ENCODE assay signal across 14 cellular contexts in the genomic region with DNA sequence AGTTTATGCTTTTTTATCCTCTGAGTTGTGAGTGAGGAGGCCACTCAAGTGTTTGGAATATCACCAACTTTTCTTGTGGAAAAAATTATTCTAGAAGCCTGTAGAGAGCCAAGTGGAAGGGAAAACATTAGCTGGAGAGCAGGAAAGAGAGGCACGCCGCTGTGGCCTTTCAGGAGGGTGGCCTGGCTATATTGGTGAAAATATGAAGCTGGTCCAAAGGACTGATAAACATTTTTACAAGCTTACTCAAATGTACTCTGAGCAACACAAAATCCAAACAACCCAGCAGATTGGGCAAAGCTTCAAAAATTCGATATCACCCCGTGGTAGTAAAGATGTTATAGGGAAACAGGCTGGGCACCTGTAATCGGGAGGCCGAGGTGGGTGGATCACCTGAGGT. TPM values are rescaled to one million over a fixed set of nuclear protein-coding genes. Genes with fewer than 3 reads are reported as not detected.
DNase-seq lines count a peak whose midpoint lies in the region; ATAC-seq and TF ChIP-seq lines count a peak whose summit lies in the region.
"Had no signal": no experiment of that assay in that cellular context is flagged by ENCODE, and none has a peak within 500 bp of the region (broad histone marks: within the 10 kb centered on the region; RNA-seq: fewer than 3 reads in every experiment).

No MANE protein-coding gene starts in this region.

- no peak for ATAC-seq in activated T-helper 17 cell treated with anti-CD3 and anti-CD28 coated beads, Interleukin-2, amount 50 U/mL, for 72 hours (replicated peaks)
- ATAC-seq: stimulated activated memory B cell treated with anti-CD40 and anti-IgM and Interleukin-4, amounts not matched to agents 10 μg/mL and 1 μg/mL and 100 μg/mL, for 72 hours had no signal

- H3K27ac ChIP-seq in tibial artery (peak overlapping the region; percentile 79 to 85), endodermal cell (ENCODE audit: low read depth, low read length) (no peak overlapping the region)

- no peak overlapping the region for H3K9ac ChIP-seq in endodermal cell (ENCODE audit: extremely low read depth, low read length, poor library complexity, severe bottlenecking)

- H3K4me3 ChIP-seq in foreskin fibroblast (ENCODE audit: low read depth in 1 of 2, low read length in 2 of 2) (no peak overlapping the region), tibial artery (no peak overlapping the region), endodermal cell (ENCODE audit: low read length) (no peak overlapping the region)

- no peak overlapping the region for H3K27ac Mint-ChIP-seq in endodermal cell
- H3K27ac Mint-ChIP-seq in activated T-helper 17 cell treated with anti-CD3 and anti-CD28 coated beads, Interleukin-2, amount 50 U/mL, for 72 hours: no peak overlapping the region
- H3K27ac Mint-ChIP-seq: stimulated activated memory B cell treated with anti-CD40 and anti-IgM and Interleukin-4, amounts not matched to agents 10 μg/mL and 1 μg/mL and 100 μg/mL, for 72 hours had no signal

- H3K36me3 ChIP-seq in tibial artery (peaks cover 15 to 16% (median 15%) of the 10 kb centered on the region in 3 donors), endodermal cell (ENCODE audit: control insufficient read depth, insufficient read depth, low read length) (peaks cover 19% of the 10 kb centered on the region)

- 96% methylated on average over 6 of the region's 6 CpGs; no CpG with 5 or more reads in 1 of the 2 experiments for WGBS in endodermal cell (ENCODE audit: insufficient coverage in 1 of 2, insufficient read length in 1 of 2), 2 experiments

- TF ChIP-seq CTCF in foreskin fibroblast (IDR thresholded peaks at IDR 0.05; ENCODE audit: low read depth, low read length) (no peak), tibial artery (IDR thresholded peaks at IDR 0.05) (no peak), endodermal cell (conservative IDR thresholded peaks at IDR 0.05) (no peak)

- H3K4me1 Mint-ChIP-seq in endodermal cell: no peaks in the 10 kb centered on the region
- peaks cover 4% of the 10 kb centered on the region for H3K4me1 Mint-ChIP-seq in activated T-helper 17 cell treated with anti-CD3 and anti-CD28 coated beads, Interleukin-2, amount 50 U/mL, for 72 hours

- peaks cover 4% of the 10 kb centered on the region for H3K9me3 Mint-ChIP-seq in endodermal cell
- H3K9me3 Mint-ChIP-seq in activated T-helper 17 cell treated with anti-CD3 and anti-CD28 coated beads, Interleukin-2, amount 50 U/mL, for 72 hours: no peaks in the 10 kb centered on the region
- H3K9me3 Mint-ChIP-seq: stimulated activated memory B cell treated with anti-CD40 and anti-IgM and Interleukin-4, amounts not matched to agents 10 μg/mL and 1 μg/mL and 100 μg/mL, for 72 hours had no signal

- peaks cover 18% of the 10 kb centered on the region for H3K36me3 Mint-ChIP-seq in endodermal cell (ENCODE audit: low read depth)
- peaks cover 34% of the 10 kb centered on the region for H3K36me3 Mint-ChIP-seq in activated T-helper 17 cell treated with anti-CD3 and anti-CD28 coated beads, Interleukin-2, amount 50 U/mL, for 72 hours (ENCODE audit: low read depth)

- H3K4me3 Mint-ChIP-seq in endodermal cell: no peak overlapping the region
- no peak overlapping the region for H3K4me3 Mint-ChIP-seq in activated T-helper 17 cell treated with anti-CD3 and anti-CD28 coated beads, Interleukin-2, amount 50 U/mL, for 72 hours
- H3K4me3 Mint-ChIP-seq: stimulated activated memory B cell treated with anti-CD40 and anti-IgM and Interleukin-4, amounts not matched to agents 10 μg/mL and 1 μg/mL and 100 μg/mL, for 72 hours had no signal

- peak; percentile 48 for DNase-seq in EL
- peak; percentile 16 for DNase-seq in amniotic stem cell (lab: John Stamatoyannopoulos, UW)
- DNase-seq in foreskin fibroblast: peak; percentile 54 to 77
- DNase-seq in tibial artery: peak; percentile 60 to 80
- no peak for DNase-seq in endodermal cell
- DNase-seq in SIG-M5 treated with dmso at 0.1 percent for 504 hours (lab: John Stamatoyannopoulos, UW; ENCODE audit: unreplicated experiment): no peak
- DNase-seq in 8988T: no peak
- DNase-seq: activated naive CD4-positive, alpha-beta T cell treated with anti-CD3 and anti-CD28 coated beads, Interleukin-2, amount 50 U/mL, for 16 hours; dermis blood vessel endothelial cell; NCI-H2171 treated with DMSO at 0.1 percent for 48 hours; retina; stimulated activated CD4-positive, alpha-beta T cell treated with anti-CD3 and anti-CD28 coated beads, Interleukin-4, amount 100 ng/mL, for 24 hours had no signal

- H3K4me1 ChIP-seq in tibial artery: peaks cover 0 to 43% (median 30%) of the 10 kb centered on the region in 4 donors
- no peaks in the 10 kb centered on the region for H3K4me1 ChIP-seq in endodermal cell (ENCODE audit: control insufficient read depth, insufficient read depth, low read length)

- H3K9me3 ChIP-seq in tibial artery: no peaks in the 10 kb centered on the region
- no peaks in the 10 kb centered on the region for H3K9me3 ChIP-seq in endodermal cell (ENCODE audit: control insufficient read depth, low read length)

- no peaks in the 10 kb centered on the region for H3K27me3 Mint-ChIP-seq in endodermal cell (ENCODE audit: insufficient read depth)
- no peaks in the 10 kb centered on the region for H3K27me3 Mint-ChIP-seq in activated T-helper 17 cell treated with anti-CD3 and anti-CD28 coated beads, Interleukin-2, amount 50 U/mL, for 72 hours
- H3K27me3 Mint-ChIP-seq: stimulated activated memory B cell treated with anti-CD40 and anti-IgM and Interleukin-4, amounts not matched to agents 10 μg/mL and 1 μg/mL and 100 μg/mL, for 72 hours had no signal

- no peaks in the 10 kb centered on the region for H3K27me3 ChIP-seq in tibial artery
- no peaks in the 10 kb centered on the region for H3K27me3 ChIP-seq in endodermal cell (ENCODE audit: control insufficient read depth, insufficient read depth, low read length, poor library complexity, severe bottlenecking)

- intact Hi-C loops in tibial artery (cut with DNase I; ENCODE audit: low total_unique reads): no loop called here

RNA-seq across cellular contexts. Expression of a gene that starts 2.4 kb away (rescaled TPM):
- 100 to 1,000 TPM; 216 to 257 TPM for total RNA-seq in endodermal cell
- polyA plus RNA-seq in endodermal cell (2013, experiment 1 of 2): 179 TPM
- 159 TPM for polyA plus RNA-seq in endodermal cell (2013, experiment 2 of 2)
- total RNA-seq in activated T-helper 17 cell treated with anti-CD3 and anti-CD28 coated beads, Interleukin-2, amount 50 U/mL, for 72 hours: 100 to 1,000 TPM; 174 to 235 TPM

RNA-seq across cellular contexts. Expression of a gene that starts 10.6 kb away (rescaled TPM):
- 10 to 100 TPM in 1 of 2 donors, 1 to 10 TPM in 1; 9.0 to 14.8 TPM for total RNA-seq in endodermal cell
- 6.3 TPM for polyA plus RNA-seq in endodermal cell (2013, experiment 1 of 2)
- polyA plus RNA-seq in endodermal cell (2013, experiment 2 of 2): 5.1 TPM
- total RNA-seq in activated T-helper 17 cell treated with anti-CD3 and anti-CD28 coated beads, Interleukin-2, amount 50 U/mL, for 72 hours: 100 to 1,000 TPM; 114 to 237 TPM

RNA-seq across cellular contexts. Expression of a gene that starts 15.9 kb away (rescaled TPM):
- total RNA-seq in endodermal cell: 10 to 100 TPM; 40.3 to 54.0 TPM
- 31.6 TPM for polyA plus RNA-seq in endodermal cell (2013, experiment 1 of 2)
- polyA plus RNA-seq in endodermal cell (2013, experiment 2 of 2): 28.0 TPM
- 100 to 1,000 TPM; 205 to 372 TPM for total RNA-seq in activated T-helper 17 cell treated with anti-CD3 and anti-CD28 coated beads, Interleukin-2, amount 50 U/mL, for 72 hours

RNA-seq across cellular contexts. Expression of a gene that starts 19.6 kb away (rescaled TPM):
- total RNA-seq in endodermal cell: not detected
- polyA plus RNA-seq in endodermal cell (2013, experiment 1 of 2): 0.14 TPM
- polyA plus RNA-seq in endodermal cell (2013, experiment 2 of 2): 0.29 TPM
- total RNA-seq in activated T-helper 17 cell treated with anti-CD3 and anti-CD28 coated beads, Interleukin-2, amount 50 U/mL, for 72 hours: 10 to 100 TPM in 1 of 2 donors, 1 to 10 TPM in 1; 5.7 to 47.0 TPM

RNA-seq across cellular contexts. Expression of a gene that starts 35.9 kb away (rescaled TPM):
- total RNA-seq in endodermal cell: 10 to 100 TPM in 1 of 2 donors, 1 to 10 TPM in 1; 8.2 to 15.0 TPM
- 1.1 TPM for polyA plus RNA-seq in endodermal cell (2013, experiment 1 of 2)
- 1.4 TPM for polyA plus RNA-seq in endodermal cell (2013, experiment 2 of 2)
- total RNA-seq in activated T-helper 17 cell treated with anti-CD3 and anti-CD28 coated beads, Interleukin-2, amount 50 U/mL, for 72 hours: 10 to 100 TPM; 52.5 to 65.0 TPM

Comparison
In these comparisons a context has a peak if more than half of its experiments do, and no peak if none do; other contexts are left out.
1. DNase-seq: peak in EL (single experiment), amniotic stem cell (single experiment), foreskin fibroblast (2 of 2) and tibial artery (2 of 2); none in endodermal cell (single experiment), SIG-M5 treated with dmso at 0.1 percent for 504 hours (single experiment) and 8988T (single experiment).
2. RNA of a gene that starts 10.6 kb away (total RNA-seq): 114 to 237 TPM in activated T-helper 17 cell treated with anti-CD3 and anti-CD28 coated beads, Interleukin-2, amount 50 U/mL, for 72 hours; 9.0 to 14.8 TPM in endodermal cell; every median in the first group is over 4 times any median in the second.